In the genomic region with DNA sequence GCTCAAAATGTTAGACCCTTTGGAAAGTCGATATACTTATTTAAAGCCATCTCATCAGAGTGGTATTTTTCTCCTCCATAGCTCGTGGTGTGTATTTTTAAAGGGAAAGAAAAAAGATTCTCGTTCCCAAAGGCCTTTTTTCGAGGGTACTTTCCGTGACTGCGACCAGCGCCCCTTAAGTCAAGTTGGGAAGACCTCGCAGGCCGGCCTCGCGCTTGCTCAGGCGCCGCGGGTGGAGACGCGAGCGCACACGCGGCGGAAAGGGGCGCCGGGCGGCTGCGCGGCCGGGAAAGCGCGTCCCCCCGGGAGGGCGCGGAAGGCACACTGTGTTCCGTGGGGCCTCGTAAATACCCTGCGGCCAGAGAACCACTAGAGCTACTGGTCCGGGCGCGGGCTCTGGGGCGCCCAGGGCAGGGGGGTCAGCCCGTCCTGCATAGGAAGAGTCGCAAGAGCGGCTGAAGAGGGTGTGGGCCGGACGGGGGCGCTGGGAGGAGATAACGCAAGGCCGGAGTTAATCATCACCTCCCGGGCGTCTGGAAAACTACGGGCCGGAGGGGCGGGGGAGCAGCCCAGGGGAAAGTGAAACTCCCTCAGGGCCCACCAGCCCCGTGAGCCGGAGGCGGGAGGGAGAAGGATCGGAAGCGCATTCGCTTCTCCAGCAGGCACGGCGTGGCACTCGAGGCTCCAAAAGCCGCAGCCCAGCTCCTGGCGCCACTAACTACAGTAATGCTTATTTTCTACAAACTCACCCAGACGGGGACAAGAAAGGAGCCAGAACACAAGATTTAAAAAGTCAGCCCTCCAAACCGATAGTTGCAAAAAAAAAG, we compare ENCODE assay signal across 8 cellular contexts. TPM values are rescaled to one million over a fixed set of nuclear protein-coding genes. Genes with fewer than 3 reads are reported as not detected.
DNase-seq lines count a peak whose midpoint lies in the region; ATAC-seq and TF ChIP-seq lines count a peak whose summit lies in the region.

No MANE protein-coding gene starts in this region.

- in situ Hi-C loops in Panc1 (cut with HindIII; ENCODE audit: low pct_unique_long_range_greater_than_20kb, low sequenced_read_pairs) = no loop called here

- H3K9me3 ChIP-seq in Panc1 (ENCODE audit: control insufficient read depth, insufficient read depth, low read depth, low read length) = no peaks in the 10 kb centered on the region
- no peaks in the 10 kb centered on the region for H3K9me3 ChIP-seq in naive thymus-derived CD4-positive, alpha-beta T cell (ENCODE audit: control insufficient read depth in 2 of 3, low read length in 3 of 3)

- peaks cover 45% of the 10 kb centered on the region for H3K4me1 ChIP-seq in Panc1 (ENCODE audit: control insufficient read depth, insufficient read depth, low read length)
- H3K4me1 ChIP-seq in naive thymus-derived CD4-positive, alpha-beta T cell (ENCODE audit: control insufficient read depth in 2 of 2, insufficient read depth in 2 of 2, low read length in 2 of 2) = peaks cover 0 to 6% of the 10 kb centered on the region in 2 donors

- peak overlapping the region; percentile 96 to 99 for H3K4me3 Mint-ChIP-seq in activated T-cell treated with anti-CD3 and anti-CD28 coated beads, Interleukin-2, amount 50 U/mL, for 72 hours
- H3K4me3 Mint-ChIP-seq in naive thymus-derived CD4-positive, alpha-beta T cell = peak overlapping the region; percentile 97 to 100 (median 99)
- peak overlapping the region; percentile 100 for H3K4me3 Mint-ChIP-seq in stimulated activated effector memory CD8-positive, alpha-beta T cell treated with anti-CD3 and anti-CD28 coated beads, Interleukin-12 subunit alpha, Interleukin-12 subunit beta, amount 100 ng/mL, for 72 hours

- H3K27ac Mint-ChIP-seq in activated T-cell treated with anti-CD3 and anti-CD28 coated beads, Interleukin-2, amount 50 U/mL, for 72 hours = peak overlapping the region; percentile 97
- peak overlapping the region; percentile 95 to 100 (median 100) for H3K27ac Mint-ChIP-seq in naive thymus-derived CD4-positive, alpha-beta T cell
- H3K27ac Mint-ChIP-seq in stimulated activated effector memory CD8-positive, alpha-beta T cell treated with anti-CD3 and anti-CD28 coated beads, Interleukin-12 subunit alpha, Interleukin-12 subunit beta, amount 100 ng/mL, for 72 hours = peak overlapping the region; percentile 100

- CTCF ChIA-PET in Panc1 (lab: Charles Lee) = no interaction called here
- CTCF ChIA-PET in naive thymus-derived CD4-positive, alpha-beta T cell (lab: Charles Lee) = interaction anchor here (0.6 to 2.1 kb wide), 12 partner anchors 12 to 1123 kb away, joined by 3 to 5 read pairs (median 4); a partner anchor contains a TSS

- peaks cover 65% of the 10 kb centered on the region for H3K4me1 Mint-ChIP-seq in activated T-cell treated with anti-CD3 and anti-CD28 coated beads, Interleukin-2, amount 50 U/mL, for 72 hours (ENCODE audit: low read depth)
- peaks cover 45 to 88% (median 66%) of the 10 kb centered on the region in 7 donors for H3K4me1 Mint-ChIP-seq in naive thymus-derived CD4-positive, alpha-beta T cell
- H3K4me1 Mint-ChIP-seq in stimulated activated effector memory CD8-positive, alpha-beta T cell treated with anti-CD3 and anti-CD28 coated beads, Interleukin-12 subunit alpha, Interleukin-12 subunit beta, amount 100 ng/mL, for 72 hours = peaks cover 62% of the 10 kb centered on the region

- H3K4me3 ChIP-seq in Panc1 (ENCODE audit: low read depth in 2 of 2, low read length in 2 of 2) = peak overlapping the region; percentile 82 to 88
- H3K4me3 ChIP-seq in naive thymus-derived CD4-positive, alpha-beta T cell (ENCODE audit: low read length) = peak overlapping the region; percentile 74

- POLR2A ChIA-PET in Panc1 (lab: Charles Lee) = interaction anchor here (0.5 to 1.1 kb wide), 2 partner anchors 20 to 258 kb away, joined by 4 to 7 read pairs; no protein-coding TSS in a partner anchor
- POLR2A ChIA-PET in naive thymus-derived CD4-positive, alpha-beta T cell (lab: Charles Lee) = interaction anchor here (0.6 to 5.7 kb wide), 22 partner anchors 7 to 1932 kb away, joined by 3 to 71 read pairs (median 5); a partner anchor contains a TSS

- TF ChIP-seq CTCF in Panc1 (IDR thresholded peaks at IDR 0.05) = peak; percentile 43

- ATAC-seq in GM21423 (IDR thresholded peaks at IDR 0.05; ENCODE audit: unreplicated experiment) (peak; percentile 41), Panc1 (peak; percentile 59)
- ATAC-seq in activated T-cell treated with anti-CD3 and anti-CD28 coated beads, Interleukin-2, amount 50 U/mL, for 72 hours (replicated peaks in 1 of 2) = peak; percentile 37 to 39
- peak; percentile 44 for ATAC-seq in naive thymus-derived CD4-positive, alpha-beta T cell
- ATAC-seq in stimulated activated effector memory CD8-positive, alpha-beta T cell treated with anti-CD3 and anti-CD28 coated beads, Interleukin-12 subunit alpha, Interleukin-12 subunit beta, amount 100 ng/mL, for 72 hours = peak; percentile 47

- H3K27ac ChIP-seq in Panc1 (ENCODE audit: low read length) = peak overlapping the region; percentile 98
- peak overlapping the region; percentile 77 for H3K27ac ChIP-seq in naive thymus-derived CD4-positive, alpha-beta T cell (ENCODE audit: low read depth, low read length)

- peak; percentile 75 for DNase-seq in DMS 273 treated with DMSO at 0.1 percent for 48 hours (lab: John Stamatoyannopoulos, UW)
- DNase-seq in HuH-7 (ENCODE audit: low spot score) = peak; percentile 73
- DNase-seq in Panc1 (ENCODE audit: low read depth, low spot score) = no peak
- DNase-seq in activated T-cell treated with anti-CD3 and anti-CD28 coated beads, Interleukin-2, amount 50 U/mL, for 72 hours = peak; percentile 77 to 78
- DNase-seq in fibroblast of gingiva (ENCODE audit: low read depth) = peak; percentile 95
- DNase-seq in naive thymus-derived CD4-positive, alpha-beta T cell = peak in 3 of 9 donors; percentile 50 to 83 (median 67)
- peak; percentile 54 to 90 for DNase-seq in stimulated activated effector memory CD8-positive, alpha-beta T cell treated with anti-CD3 and anti-CD28 coated beads, Interleukin-12 subunit alpha, Interleukin-12 subunit beta, amount 100 ng/mL, for 72 hours (ENCODE audit: low spot score in 2 of 2)

- H3K9me3 Mint-ChIP-seq in activated T-cell treated with anti-CD3 and anti-CD28 coated beads, Interleukin-2, amount 50 U/mL, for 72 hours = no peaks in the 10 kb centered on the region
- peaks cover 0 to 19% (median 0%) of the 10 kb centered on the region in 11 donors for H3K9me3 Mint-ChIP-seq in naive thymus-derived CD4-positive, alpha-beta T cell
- no peaks in the 10 kb centered on the region for H3K9me3 Mint-ChIP-seq in stimulated activated effector memory CD8-positive, alpha-beta T cell treated with anti-CD3 and anti-CD28 coated beads, Interleukin-12 subunit alpha, Interleukin-12 subunit beta, amount 100 ng/mL, for 72 hours

- no TSS peak for BruUV-seq in Panc1 (replicated peaks; lab: Mats Ljungman, UMichigan)

- H3K27me3 ChIP-seq in Panc1 (ENCODE audit: control insufficient read depth, insufficient read depth, low read length) = no peaks in the 10 kb centered on the region
- no peaks in the 10 kb centered on the region for H3K27me3 ChIP-seq in naive thymus-derived CD4-positive, alpha-beta T cell (ENCODE audit: control insufficient read depth in 2 of 2, insufficient read depth in 2 of 2, low read length in 2 of 2)

- intact Hi-C loops in Panc1 (cut with micrococcal nuclease; ENCODE audit: unreplicated experiment) = no loop called here
- intact Hi-C loops in naive thymus-derived CD4-positive, alpha-beta T cell (cut with micrococcal nuclease) = loop anchor here (1.0 to 5.0 kb wide), 14 partner anchors 55 to 981 kb away; a partner anchor contains a TSS

- H3K36me3 ChIP-seq in Panc1 (ENCODE audit: control insufficient read depth, insufficient read depth, low read length) = peaks cover 22% of the 10 kb centered on the region
- H3K36me3 ChIP-seq in naive thymus-derived CD4-positive, alpha-beta T cell (ENCODE audit: control insufficient read depth in 2 of 3, insufficient read depth in 3 of 3, low read length in 3 of 3) = peaks cover 0 to 19% (median 3%) of the 10 kb centered on the region in 3 experiments

- no peaks in the 10 kb centered on the region for H3K27me3 Mint-ChIP-seq in activated T-cell treated with anti-CD3 and anti-CD28 coated beads, Interleukin-2, amount 50 U/mL, for 72 hours (ENCODE audit: low read depth)
- H3K27me3 Mint-ChIP-seq in naive thymus-derived CD4-positive, alpha-beta T cell = peaks cover 0 to 10% (median 0%) of the 10 kb centered on the region in 5 donors

- peaks cover 3 to 6% of the 10 kb centered on the region in 2 donors for H3K36me3 Mint-ChIP-seq in activated T-cell treated with anti-CD3 and anti-CD28 coated beads, Interleukin-2, amount 50 U/mL, for 72 hours (ENCODE audit: insufficient read depth in 2 of 2)
- peaks cover 0 to 14% (median 4%) of the 10 kb centered on the region in 5 donors for H3K36me3 Mint-ChIP-seq in naive thymus-derived CD4-positive, alpha-beta T cell
- H3K36me3 Mint-ChIP-seq in stimulated activated effector memory CD8-positive, alpha-beta T cell treated with anti-CD3 and anti-CD28 coated beads, Interleukin-12 subunit alpha, Interleukin-12 subunit beta, amount 100 ng/mL, for 72 hours = peaks cover 63% of the 10 kb centered on the region

RNA-seq across cellular contexts. Expression of a gene that starts 1.2 kb away (rescaled TPM):
- total RNA-seq in Panc1 (2021; ENCODE audit: unreplicated experiment) = 10.0 TPM
- polyA plus RNA-seq in Panc1 (2012; ENCODE audit: insufficient read length) = 8.9 TPM
- total RNA-seq in activated T-cell treated with anti-CD3 and anti-CD28 coated beads, Interleukin-2, amount 50 U/mL, for 72 hours = 10 to 100 TPM in 1 of 2 donors, 1 to 10 TPM in 1; 9.9 to 12.1 TPM
- 1 to 10 TPM; 6.5 to 9.8 (median 8.6) TPM for total RNA-seq in naive thymus-derived CD4-positive, alpha-beta T cell
- 1 to 10 TPM; 2.8 to 4.8 TPM for polyA plus RNA-seq in naive thymus-derived CD4-positive, alpha-beta T cell

RNA-seq across cellular contexts. Expression of a gene that starts 41.0 kb away (rescaled TPM):
- total RNA-seq in Panc1 (2021; ENCODE audit: unreplicated experiment) = 28.5 TPM
- polyA plus RNA-seq in Panc1 (2012; ENCODE audit: insufficient read length) = 19.9 TPM
- 100 to 1,000 TPM; 106 to 117 TPM for total RNA-seq in activated T-cell treated with anti-CD3 and anti-CD28 coated beads, Interleukin-2, amount 50 U/mL, for 72 hours
- 100 to 1,000 TPM; 117 to 193 (median 180) TPM for total RNA-seq in naive thymus-derived CD4-positive, alpha-beta T cell
- 100 to 1,000 TPM; 134 to 142 TPM for polyA plus RNA-seq in naive thymus-derived CD4-positive, alpha-beta T cell
